ENCODE assay signal across 8 cellular contexts in genomic region chr7:101743241-101743994, GRCh38.
A peak's percentile ranks its signal among the peaks of the same experiment; 100 is the strongest.
DNase-seq lines count a peak whose midpoint lies in the region; ATAC-seq and TF ChIP-seq lines count a peak whose summit lies in the region.

No MANE protein-coding gene starts in this region.

- H3K14ac ChIP-seq in trophoblast cell (ENCODE audit: low read length), result no peak overlapping the region

- H3K4me2 ChIP-seq in trophoblast cell (ENCODE audit: low read length), result peak overlapping the region; percentile 77

- no peaks in the 10 kb centered on the region for H3K79me2 ChIP-seq in trophoblast cell (ENCODE audit: control insufficient read depth, insufficient read depth, low read length, poor library complexity)

- ATAC-seq in CD4-positive, alpha-beta T cell (ENCODE audit: poor library complexity), result peak; percentile 87
- ATAC-seq in gastroesophageal sphincter, result peak; percentile 72
- peak; percentile 54 to 85 for ATAC-seq in upper lobe of left lung (ENCODE audit: low FRiP score in 2 of 2)
- no peak for ATAC-seq in HG02970 (IDR thresholded peaks at IDR 0.05; ENCODE audit: low FRiP score, unreplicated experiment)

- no peak overlapping the region for H2BK5ac ChIP-seq in trophoblast cell (ENCODE audit: low read depth, low read length, poor library complexity)

- H3K18ac ChIP-seq in trophoblast cell (ENCODE audit: low read length), result no peak overlapping the region

- CTCF ChIA-PET in CD4-positive, alpha-beta T cell (lab: Charles Lee), result interaction anchor here (1.1 to 1.9 kb wide), 7 partner anchors 10 to 114 kb away, joined by 3 to 12 read pairs (median 7); partner anchors contain the start of gene CUX1

- peak overlapping the region; percentile 32 for H2AFZ ChIP-seq in trophoblast cell (ENCODE audit: insufficient read depth, low read length, poor library complexity)

- H3K9ac ChIP-seq in HUES6 (ENCODE audit: low read length) (peak overlapping the region; percentile 56), trophoblast cell (ENCODE audit: low read length) (no peak overlapping the region)

- H4K8ac ChIP-seq in trophoblast cell (ENCODE audit: low read depth, low read length), result peak overlapping the region; percentile 39

- no peak overlapping the region for H3K27ac Mint-ChIP-seq in CD4-positive, alpha-beta T cell
- H3K27ac Mint-ChIP-seq in activated T-helper 2 cell treated with anti-CD3 and anti-CD28 coated beads, Interferon-gamma antibody, Interleukin-2, Interleukin-4, amounts not matched to agents 10 μg/mL and 5 μg/mL and 100 μg/mL, durations not matched to agents 14 hours and 24 hours and 36 hours, result no peak overlapping the region

- H2BK120ac ChIP-seq in trophoblast cell (ENCODE audit: insufficient read depth, low read length, poor library complexity), result no peak overlapping the region

- no peak overlapping the region for H3K4ac ChIP-seq in trophoblast cell (ENCODE audit: low read depth, low read length)

- no peaks in the 10 kb centered on the region for H3K79me1 ChIP-seq in trophoblast cell (ENCODE audit: low read length)

- POLR2A ChIA-PET in CD4-positive, alpha-beta T cell (lab: Charles Lee), result interaction anchor here (0.6 to 3.2 kb wide), 10 partner anchors 8 to 620 kb away, joined by 3 to 24 read pairs (median 4); partner anchors contain the start of gene CUX1

- H3K4me1 ChIP-seq in HUES6 (ENCODE audit: control insufficient read depth, insufficient read depth, low read length) (peaks cover 29% of the 10 kb centered on the region), gastroesophageal sphincter (peaks cover 0 to 22% (median 8%) of the 10 kb centered on the region in 3 donors), trophoblast cell (ENCODE audit: control insufficient read depth in 1 of 2, insufficient read depth in 2 of 2, low read length in 2 of 2) (peaks cover 12 to 13% of the 10 kb centered on the region in 2 experiments), upper lobe of left lung (peaks cover 10 to 20% (median 15%) of the 10 kb centered on the region in 4 donors)

- H3K4me1 Mint-ChIP-seq in CD4-positive, alpha-beta T cell (ENCODE audit: low read depth), result peaks cover 6% of the 10 kb centered on the region
- H3K4me1 Mint-ChIP-seq in activated T-helper 2 cell treated with anti-CD3 and anti-CD28 coated beads, Interferon-gamma antibody, Interleukin-2, Interleukin-4, amounts not matched to agents 10 μg/mL and 5 μg/mL and 100 μg/mL, durations not matched to agents 14 hours and 24 hours and 36 hours (ENCODE audit: low read depth), result peaks cover 44% of the 10 kb centered on the region

- 0 to 2% methylated on average over 16 to 28 of the region's 60 CpGs for WGBS in gastroesophageal sphincter (ENCODE audit: low coverage in 1 of 2), 2 donors
- WGBS in trophoblast cell (ENCODE audit: extremely low coverage, insufficient coverage, insufficient read length), result no CpG with 5 or more reads among the region's 60 CpGs
- WGBS in upper lobe of left lung, 2 donors, result 0 to 1% methylated on average over 43 to 48 of the region's 60 CpGs

- H3K27me3 ChIP-seq in CD4-positive, alpha-beta T cell (ENCODE audit: control insufficient read depth, insufficient read depth, low read length), result no peaks in the 10 kb centered on the region
- no peaks in the 10 kb centered on the region for H3K27me3 ChIP-seq in HUES6 (ENCODE audit: control insufficient read depth, insufficient read depth, low read length)
- peaks cover 26% of the 10 kb centered on the region for H3K27me3 ChIP-seq in gastroesophageal sphincter
- no peaks in the 10 kb centered on the region for H3K27me3 ChIP-seq in trophoblast cell (ENCODE audit: insufficient read depth, low read length)
- no peaks in the 10 kb centered on the region for H3K27me3 ChIP-seq in upper lobe of left lung

- TF ChIP-seq POLR2A in gastroesophageal sphincter (IDR thresholded peaks at IDR 0.05) (no peak), upper lobe of left lung (IDR thresholded peaks at IDR 0.05) (no peak)

- H3K27ac ChIP-seq in CD4-positive, alpha-beta T cell (ENCODE audit: low read depth, low read length), result no peak overlapping the region
- peak overlapping the region; percentile 10; the same call in 1 of the 2 replicates for H3K27ac ChIP-seq in HUES6 (ENCODE audit: low read depth, low read length)
- H3K27ac ChIP-seq in gastroesophageal sphincter, result no peak overlapping the region
- no peak overlapping the region for H3K27ac ChIP-seq in trophoblast cell (ENCODE audit: low read depth, low read length)
- H3K27ac ChIP-seq in upper lobe of left lung, result no peak overlapping the region

- H3K9me3 ChIP-seq in CD4-positive, alpha-beta T cell (ENCODE audit: control insufficient read depth, low read length), result no peaks in the 10 kb centered on the region
- H3K9me3 ChIP-seq in HUES6 (ENCODE audit: control insufficient read depth, insufficient read depth, low read depth, low read length) (no peaks in the 10 kb centered on the region), gastroesophageal sphincter (no peaks in the 10 kb centered on the region), trophoblast cell (ENCODE audit: insufficient read depth, low read depth, low read length) (no peaks in the 10 kb centered on the region), upper lobe of left lung (no peaks in the 10 kb centered on the region)

- no peaks in the 10 kb centered on the region for H3K27me3 Mint-ChIP-seq in CD4-positive, alpha-beta T cell
- no peaks in the 10 kb centered on the region for H3K27me3 Mint-ChIP-seq in activated T-helper 2 cell treated with anti-CD3 and anti-CD28 coated beads, Interferon-gamma antibody, Interleukin-2, Interleukin-4, amounts not matched to agents 10 μg/mL and 5 μg/mL and 100 μg/mL, durations not matched to agents 14 hours and 24 hours and 36 hours (ENCODE audit: low read depth)

- peak; percentile 71 for TF ChIP-seq CTCF in CD4-positive, alpha-beta T cell (IDR thresholded peaks at IDR 0.05)
- TF ChIP-seq CTCF in gastroesophageal sphincter (IDR thresholded peaks at IDR 0.05) (peak in 3 of 4 experiments; percentile 33 to 68 (median 36)), upper lobe of left lung (IDR thresholded peaks at IDR 0.05) (peak in 5 of 6 experiments; percentile 18 to 51 (median 38))

- intact Hi-C loops in CD4-positive, alpha-beta T cell (cut with DNase I, micrococcal nuclease), result loop anchor here (1.0 kb wide), 1 partner anchor 72 kb away; no protein-coding TSS in a partner anchor
- intact Hi-C loops in activated T-helper 2 cell treated with anti-CD3 and anti-CD28 coated beads, Interferon-gamma antibody, Interleukin-2, Interleukin-4, amounts not matched to agents 10 μg/mL and 5 μg/mL and 100 μg/mL, durations not matched to agents 14 hours and 24 hours and 36 hours (cut with micrococcal nuclease), result loop anchor here (1.0 to 2.0 kb wide), 2 partner anchors 72 to 113 kb away; no protein-coding TSS in a partner anchor

- H4K12ac ChIP-seq in trophoblast cell (ENCODE audit: low read depth, low read length), result peak overlapping the region; percentile 13

- TF ChIP-seq EP300 in gastroesophageal sphincter (IDR thresholded peaks at IDR 0.05) (no peak), upper lobe of left lung (IDR thresholded peaks at IDR 0.05) (no peak)

- no peak overlapping the region for H2AK5ac ChIP-seq in trophoblast cell (ENCODE audit: low read length)

- no peaks in the 10 kb centered on the region for H3K36me3 Mint-ChIP-seq in CD4-positive, alpha-beta T cell (ENCODE audit: low read depth)
- no peaks in the 10 kb centered on the region for H3K36me3 Mint-ChIP-seq in activated T-helper 2 cell treated with anti-CD3 and anti-CD28 coated beads, Interferon-gamma antibody, Interleukin-2, Interleukin-4, amounts not matched to agents 10 μg/mL and 5 μg/mL and 100 μg/mL, durations not matched to agents 14 hours and 24 hours and 36 hours (ENCODE audit: low read depth)

- H4K91ac ChIP-seq in trophoblast cell (ENCODE audit: low read depth, low read length), result peak overlapping the region; percentile 37

- peak; percentile 42 to 70 (median 60) for DNase-seq in CD4-positive, alpha-beta T cell
- peak; percentile 82 for DNase-seq in RPMI8226
- DNase-seq in activated T-helper 2 cell treated with anti-CD3 and anti-CD28 coated beads, Interferon-gamma antibody, Interleukin-2, Interleukin-4, amounts not matched to agents 10 μg/mL and 5 μg/mL and 100 μg/mL, durations not matched to agents 14 hours and 24 hours and 36 hours (ENCODE audit: low spot score), result peak; percentile 71
- peak; percentile 38 to 72 for DNase-seq in trophoblast cell
- DNase-seq in upper lobe of left lung, result peak; percentile 37 to 89

- H2BK12ac ChIP-seq in trophoblast cell (ENCODE audit: low read length), result no peak overlapping the region

- H3K36me3 ChIP-seq in HUES6 (ENCODE audit: control insufficient read depth, insufficient read depth, low read length) (no peaks in the 10 kb centered on the region), gastroesophageal sphincter (no peaks in the 10 kb centered on the region), trophoblast cell (ENCODE audit: control insufficient read depth in 1 of 2, insufficient read depth in 2 of 2, low read length in 2 of 2) (no peaks in the 10 kb centered on the region), upper lobe of left lung (no peaks in the 10 kb centered on the region)

- no peak overlapping the region for H3K23ac ChIP-seq in trophoblast cell (ENCODE audit: low read length)

- H3K9me3 Mint-ChIP-seq in CD4-positive, alpha-beta T cell, result no peaks in the 10 kb centered on the region
- no peaks in the 10 kb centered on the region for H3K9me3 Mint-ChIP-seq in activated T-helper 2 cell treated with anti-CD3 and anti-CD28 coated beads, Interferon-gamma antibody, Interleukin-2, Interleukin-4, amounts not matched to agents 10 μg/mL and 5 μg/mL and 100 μg/mL, durations not matched to agents 14 hours and 24 hours and 36 hours

- H3K4me3 ChIP-seq in HUES6 (ENCODE audit: low read depth, low read length) (peak overlapping the region; percentile 72), gastroesophageal sphincter (peak overlapping the region; percentile 29 to 55), trophoblast cell (ENCODE audit: low read depth, low read length) (peak overlapping the region; percentile 49), upper lobe of left lung (peak overlapping the region; percentile 38 to 58 (median 48))

- H3K4me3 Mint-ChIP-seq in CD4-positive, alpha-beta T cell, result peak overlapping the region; percentile 83
- peak overlapping the region; percentile 76 for H3K4me3 Mint-ChIP-seq in activated T-helper 2 cell treated with anti-CD3 and anti-CD28 coated beads, Interferon-gamma antibody, Interleukin-2, Interleukin-4, amounts not matched to agents 10 μg/mL and 5 μg/mL and 100 μg/mL, durations not matched to agents 14 hours and 24 hours and 36 hours (ENCODE audit: low read depth)
